ENCODE assay signal across 12 cellular contexts in the genomic region with DNA sequence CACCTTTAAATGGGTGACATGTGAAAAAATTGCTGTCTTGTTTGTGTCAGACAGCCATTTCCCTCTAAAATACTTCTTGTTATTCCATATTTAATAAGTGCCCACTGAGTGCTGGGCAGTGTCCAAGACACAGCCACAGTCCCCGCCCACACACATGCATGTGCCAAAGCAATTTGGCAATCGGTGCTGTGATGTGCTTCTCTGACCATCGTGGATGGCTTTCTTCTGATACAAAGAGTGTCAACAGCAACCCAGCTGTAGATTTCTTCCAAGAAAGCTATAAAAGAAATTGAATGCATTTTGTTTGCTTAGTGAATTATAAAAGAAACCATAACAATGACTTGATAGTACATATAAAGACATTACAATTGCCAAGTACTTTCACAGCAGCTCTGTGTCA.
DNase-seq lines count a peak whose midpoint lies in the region; ATAC-seq, FAIRE-seq and TF ChIP-seq lines count a peak whose summit lies in the region.
"Had no signal": no experiment of that assay in that cellular context is flagged by ENCODE, and none has a peak within 500 bp of the region (broad histone marks: within the 10 kb centered on the region; RNA-seq: fewer than 3 reads in every experiment).

No MANE protein-coding gene starts in this region.

- no peak for ATAC-seq in HG02678 (IDR thresholded peaks at IDR 0.05; ENCODE audit: unreplicated experiment)
- no peak for ATAC-seq in HG03097 (IDR thresholded peaks at IDR 0.05; ENCODE audit: low FRiP score, unreplicated experiment)
- ATAC-seq: stimulated activated naive CD8-positive, alpha-beta T cell treated with anti-CD3 and anti-CD28 coated beads, Interleukin-15, amount 100 ng/mL, for 72 hours had no signal

- no peak overlapping the region for H3K4me3 ChIP-seq in astrocyte of the spinal cord (ENCODE audit: low read depth, low read length)

- FAIRE-seq in urothelium cell line (lab: Jason Lieb, UNC) (no peak), H54 (lab: Jason Lieb, UNC) (no peak)
- FAIRE-seq: keratinocyte had no signal

- in situ Hi-C loops in astrocyte of the spinal cord (cut with HindIII; ENCODE audit: low sequenced_read_pairs): no loop called here

- DNase-seq in DMS 273 (lab: John Stamatoyannopoulos, UW; ENCODE audit: unreplicated experiment) (peak; percentile 29), DMS 273 treated with DMSO at 0.1 percent for 48 hours (lab: John Stamatoyannopoulos, UW) (no peak), astrocyte of the spinal cord (ENCODE audit: low read depth, low spot score) (peak; percentile 57), inferior parietal cortex (ENCODE audit: extremely low spot score) (peak; percentile 54), urothelium cell line (ENCODE audit: low spot score) (peak; percentile 46), H54 (ENCODE audit: insufficient read length, low spot score) (no peak)
- DNase-seq: activated CD8-positive, alpha-beta memory T cell treated with anti-CD3 and anti-CD28 coated beads, Interleukin-2, amount 50 U/mL, for 4 hours; NCI-H187 treated with DMSO at 0.1 percent for 48 hours; stimulated activated naive CD8-positive, alpha-beta T cell treated with anti-CD3 and anti-CD28 coated beads, Interleukin-15, amount 100 ng/mL, for 72 hours had no signal

- TF ChIP-seq POLR2A in H54 (IDR thresholded peaks at IDR 0.05; ENCODE audit: low read depth, low read length): no peak

- no peak for TF ChIP-seq CTCF in astrocyte of the spinal cord (IDR thresholded peaks at IDR 0.05; ENCODE audit: low read depth, low read length)

Comparison
In these comparisons a context has a peak if more than half of its experiments do, and no peak if none do; other contexts are left out.
1. DNase-seq: peak in DMS 273 (single experiment), astrocyte of the spinal cord (single experiment), inferior parietal cortex (single experiment) and urothelium cell line (single experiment); none in DMS 273 treated with DMSO at 0.1 percent for 48 hours (single experiment) and H54 (single experiment).